In genomic region chr3:15064835-15065549, GRCh38 we compare ENCODE assay signal across 8 cellular contexts. TPM values are rescaled to one million over a fixed set of nuclear protein-coding genes. Genes with fewer than 3 reads are reported as not detected.
DNase-seq lines count a peak whose midpoint lies in the region; ATAC-seq, FAIRE-seq and TF ChIP-seq lines count a peak whose summit lies in the region.

TSS of gene MRPS25 (minus strand) at chr3:15065315. CDS start at chr3:15065194, 121 bp downstream.

- in situ Hi-C loops in HepG2 (cut with HindIII; ENCODE audit: extremely low pct_ligation_motif_present, low pct_unique_long_range_greater_than_20kb) = no loop called here

- TF ChIP-seq RAD21 in HepG2 (CRISPR knock-in tag; IDR thresholded peaks at IDR 0.05) = no peak

- peak; percentile 98 for ATAC-seq in GM19395 (IDR thresholded peaks at IDR 0.05; ENCODE audit: unreplicated experiment)
- ATAC-seq in HG03558 (IDR thresholded peaks at IDR 0.05; ENCODE audit: extremely low read depth, unreplicated experiment) = peak; percentile 97
- peak; percentile 95 for ATAC-seq in HepG2

- WGBS in HepG2 (ENCODE audit: low lambda C conversion rate) = 0% methylated on average over 11 of the region's 69 CpGs

- TF ChIP-seq CTCF in C4-2B (conservative IDR thresholded peaks at IDR 0.05) = no peak
- TF ChIP-seq CTCF in HepG2 (CRISPR knock-in tag; IDR thresholded peaks at IDR 0.05) = no peak

- peak; percentile 95 to 99 for TF ChIP-seq POLR2A in HepG2 (IDR thresholded peaks at IDR 0.05; ENCODE audit: insufficient read depth in 1 of 2, low read depth in 2 of 2, low read length in 2 of 2)

- peaks cover 0 to 2% of the 10 kb centered on the region in 2 experiments; a peak in 1 of 5 replicates for H3K36me3 ChIP-seq in HepG2 (replicated peaks in 1 of 2; ENCODE audit: control insufficient read depth in 1 of 2, insufficient read depth in 2 of 2, low read length in 2 of 2)

- H3K27ac ChIP-seq in C4-2B (peak within 1 kb of the TSS; percentile 96), HepG2 (ENCODE audit: extremely low read length, insufficient read depth, low read length) (peak within 1 kb of the TSS; percentile 77)

- no peaks in the 10 kb centered on the region; a peak in 1 of 5 replicates for H3K27me3 ChIP-seq in HepG2 (ENCODE audit: control insufficient read depth in 1 of 2, insufficient read depth in 2 of 2, low read length in 2 of 2)

- peaks cover 25% of the 10 kb centered on the region for H3K4me1 ChIP-seq in HepG2 (ENCODE audit: insufficient read depth, low read length)

- no peak for FAIRE-seq in HepG2 (lab: Jason Lieb, UNC)

- H3K79me2 ChIP-seq in HepG2 (ENCODE audit: insufficient read depth, low read length) = peaks cover 26% of the 10 kb centered on the region

- peak within 1 kb of the TSS; percentile 90 for H2AFZ ChIP-seq in HepG2 (ENCODE audit: low read length)

- peak; percentile 88 for DNase-seq in NCI-H748 (lab: John Stamatoyannopoulos, UW; ENCODE audit: unreplicated experiment)
- peak; percentile 80 to 88 for DNase-seq in activated CD4-positive, alpha-beta T cell treated with anti-CD3 and anti-CD28 coated beads, Interleukin-2, amount 50 U/mL, for 24 hours (ENCODE audit: low read depth in 1 of 2, low spot score in 1 of 2)
- peak; percentile 97 for DNase-seq in dermis blood vessel endothelial cell
- DNase-seq in HepG2 (ENCODE audit: low spot score) = peak; percentile 83
- peak; percentile 81 to 84 for DNase-seq in stimulated activated CD4-positive, alpha-beta T cell treated with anti-CD3 and anti-CD28 coated beads, Interleukin-2, amount 100 ng/mL, for 48 hours

- CTCF ChIA-PET in HepG2 (lab: Yijun Ruan, JAX; ENCODE audit: low intra/inter-chr PET ratio, low total read pairs) = no interaction called here

- peak within 1 kb of the TSS; percentile 87 for H3K4me2 ChIP-seq in HepG2 (ENCODE audit: low read depth, low read length)

- H4K20me1 ChIP-seq in HepG2 (ENCODE audit: insufficient read depth, low read length) = peaks cover 20% of the 10 kb centered on the region

- H3K9ac ChIP-seq in HepG2 (ENCODE audit: insufficient read depth, low read depth, low read length) = peak within 1 kb of the TSS; percentile 97

- no peaks in the 10 kb centered on the region for H3K9me3 ChIP-seq in HepG2 (ENCODE audit: low read length)

- H3K4me3 ChIP-seq in HepG2 (replicated peaks in 1 of 3; ENCODE audit: insufficient read depth in 1 of 3, low read depth in 2 of 3, low read length in 3 of 3) = peak within 1 kb of the TSS; percentile 84 to 88 (median 87)

- TSS peak; percentile 61 for BruUV-seq in HepG2 (replicated peaks; lab: Mats Ljungman, UMichigan)

- TF ChIP-seq EP300 in HepG2 (IDR thresholded peaks at IDR 0.05; ENCODE audit: low read depth in 2 of 2, low read length in 2 of 2) (no peak), HepG2 (CRISPR knock-in tag; IDR thresholded peaks at IDR 0.05; ENCODE audit: borderline replicate concordance) (0 out of 2 replicates have a peak, but pooled peaks have one; percentile 46)

- intact Hi-C loops in HepG2 (cut with micrococcal nuclease; ENCODE audit: unreplicated experiment) = no loop called here

- POLR2A ChIA-PET in HepG2 (lab: Yijun Ruan, JAX) = interaction anchor here (0.6 to 2.3 kb wide), 11 partner anchors 9 to 159 kb away, joined by 3 to 14 read pairs (median 3); partner anchors contain the start of gene RBSN

TF ChIP-seq in HepG2, 621 proteins besides CTCF, POLR2A, EP300 and RAD21 (continues in another document):
- TF ChIP-seq ZBTB1 (CRISPR knock-in tag; IDR thresholded peaks at IDR 0.05; ENCODE audit: borderline replicate concordance) (no peak), SALL2 (CRISPR knock-in tag; IDR thresholded peaks at IDR 0.05) (peak; percentile 86; the same call in 1 of the 2 replicates), ZNF382 (CRISPR knock-in tag; IDR thresholded peaks at IDR 0.05; ENCODE audit: borderline replicate concordance) (no peak), THAP8 (CRISPR knock-in tag; IDR thresholded peaks at IDR 0.05; ENCODE audit: borderline replicate concordance) (no peak), RBFOX2 (IDR thresholded peaks at IDR 0.05; ENCODE audit: low read depth, low read length) (peak; percentile 97), YEATS4 (CRISPR knock-in tag; IDR thresholded peaks at IDR 0.05; ENCODE audit: borderline replicate concordance) (peak; percentile 96), PTBP1 (IDR thresholded peaks at IDR 0.05; ENCODE audit: low read depth, low read length, poor library complexity, severe bottlenecking) (no peak), ZBTB20 (CRISPR knock-in tag; IDR thresholded peaks at IDR 0.05; ENCODE audit: borderline replicate concordance, low read depth) (peak; percentile 27; the same call in 1 of the 2 replicates), ZNF652 (CRISPR knock-in tag; IDR thresholded peaks at IDR 0.05; ENCODE audit: borderline replicate concordance, low read depth) (0 out of 2 replicates have a peak, but pooled peaks have one; percentile 7), ZNF496 (CRISPR knock-in tag; IDR thresholded peaks at IDR 0.05; ENCODE audit: insufficient replicate concordance) (no peak), RFX1 (IDR thresholded peaks at IDR 0.05) (no peak), KLF15 (CRISPR knock-in tag; IDR thresholded peaks at IDR 0.05; ENCODE audit: borderline replicate concordance) (no peak), MYPOP (CRISPR knock-in tag; IDR thresholded peaks at IDR 0.05) (peak; percentile 62; the same call in 1 of the 2 replicates), NRL (CRISPR knock-in tag; IDR thresholded peaks at IDR 0.05; ENCODE audit: borderline replicate concordance) (peak; percentile 78; the same call in 1 of the 2 replicates), ZSCAN21 (CRISPR knock-in tag; IDR thresholded peaks at IDR 0.05; ENCODE audit: borderline replicate concordance) (peak; percentile 87; the same call in 1 of the 2 replicates), ATAD3A (CRISPR knock-in tag; IDR thresholded peaks at IDR 0.05) (peak; percentile 69; the same call in 1 of the 2 replicates), THAP7 (CRISPR knock-in tag; IDR thresholded peaks at IDR 0.05) (peak; percentile 89; the same call in 1 of the 2 replicates), NR2F2 (IDR thresholded peaks at IDR 0.05; ENCODE audit: borderline replicate concordance, low read depth) (no peak), TFDP1 (CRISPR knock-in tag; IDR thresholded peaks at IDR 0.05; ENCODE audit: borderline replicate concordance) (peak; percentile 92)

RNA-seq across cellular contexts. Expression of gene MRPS25, which starts in this region (rescaled TPM):
- 25.4 and 34.0 TPM in 2 replicates for total RNA-seq in dermis blood vessel endothelial cell
- total RNA-seq in HepG2 (2016; rRNA removed; fragmentation: Illumina TruSeq; extraction: Trizol) = 69.2 and 74.3 TPM in 2 replicates
- total RNA-seq in HepG2 (2016; cell fraction: cytosol; rRNA removed; fragmentation: Illumina TruSeq; extraction: Trizol; ENCODE audit: low read depth) = 14.2 and 14.8 TPM in 2 replicates
- 70.2 and 72.6 TPM in 2 replicates for total RNA-seq in HepG2 (2016; cell fraction: insoluble cytoplasmic fraction; rRNA removed; fragmentation: Illumina TruSeq; extraction: Trizol)
- total RNA-seq in HepG2 (2016; cell fraction: membrane; rRNA removed; fragmentation: Illumina TruSeq; extraction: Trizol) = 27.9 and 28.9 TPM in 2 replicates
- 64.0 TPM in 2 replicates for total RNA-seq in HepG2 (2016; cell fraction: nucleus; rRNA removed; fragmentation: Illumina TruSeq; extraction: Trizol)
- polyA plus RNA-seq in HepG2 (2011; rRNA removed) = 54.7 and 60.1 TPM in 2 replicates
- 28.6 and 33.5 TPM in 2 replicates for polyA plus RNA-seq in HepG2 (2011; cell fraction: cytosol; rRNA removed)
- 148 and 153 TPM in 2 replicates for polyA plus RNA-seq in HepG2 (2011; cell fraction: nucleus; rRNA removed)
- 41.3 and 42.1 TPM in 2 replicates for polyA plus RNA-seq in HepG2 (2012)
- 23.2 and 27.5 TPM in 2 replicates for polyA plus RNA-seq in HepG2 (2016; cell fraction: cytosol; fragmentation: Illumina TruSeq; extraction: Trizol; ENCODE audit: low read depth)
- polyA plus RNA-seq in HepG2 (2016; cell fraction: insoluble cytoplasmic fraction; fragmentation: Illumina TruSeq; extraction: Trizol; ENCODE audit: low read depth) = 79.2 and 82.6 TPM in 2 replicates
- polyA plus RNA-seq in HepG2 (2016; cell fraction: membrane; fragmentation: Illumina TruSeq; extraction: Trizol; ENCODE audit: low read depth) = 27.1 and 31.5 TPM in 2 replicates
- 204 and 214 TPM in 2 replicates for polyA plus RNA-seq in HepG2 (2016; cell fraction: nucleus; fragmentation: Illumina TruSeq; extraction: Trizol; ENCODE audit: insufficient read depth, low read depth)
- 20.9 and 34.4 TPM in 2 replicates for polyA minus RNA-seq in HepG2 (2011; rRNA and poly(A)+ RNA removed; ENCODE audit: low replicate concordance)
- 12.5 and 15.0 TPM in 2 replicates for polyA minus RNA-seq in HepG2 (2011; cell fraction: cytosol; rRNA and poly(A)+ RNA removed)
- polyA minus RNA-seq in HepG2 (2011; cell fraction: nucleus; rRNA and poly(A)+ RNA removed) = 53.0 and 61.3 TPM in 2 replicates

Comparison
In these comparisons a context has a peak if more than half of its experiments do, and no peak if none do; other contexts are left out.
1. Peak in every context shown above with its lines: DNase-seq, ATAC-seq, H3K4me3 ChIP-seq and H3K27ac ChIP-seq.